ENCODE assay signal across 10 cellular contexts in the genomic region with DNA sequence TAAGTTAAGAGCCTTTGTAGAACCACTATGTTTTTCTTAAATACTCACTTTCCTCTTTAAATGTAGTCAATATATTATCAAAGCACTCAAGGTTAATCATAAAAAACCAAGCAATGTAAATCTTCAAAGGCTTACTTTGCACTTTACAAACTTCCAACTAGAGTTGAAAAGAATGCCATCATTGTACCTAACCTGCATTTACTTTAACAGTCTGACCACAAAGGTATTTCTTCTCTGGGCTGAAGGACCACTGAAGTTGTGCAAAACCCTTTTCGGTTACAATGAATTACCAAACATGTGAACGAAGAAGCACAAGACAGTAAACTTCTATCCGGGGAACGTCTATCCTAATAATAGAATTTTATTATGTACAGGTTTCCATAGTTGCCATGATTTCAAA. TPM values are rescaled to one million over a fixed set of nuclear protein-coding genes. Genes with fewer than 3 reads are reported as not detected.
DNase-seq lines count a peak whose midpoint lies in the region; ATAC-seq and TF ChIP-seq lines count a peak whose summit lies in the region.
"Had no signal": no experiment of that assay in that cellular context is flagged by ENCODE, and none has a peak within 500 bp of the region (broad histone marks: within the 10 kb centered on the region; RNA-seq: fewer than 3 reads in every experiment).

No MANE protein-coding gene starts in this region.

- H3K36me3 Mint-ChIP-seq in CD4-positive, CD25-positive, alpha-beta regulatory T cell = no peaks in the 10 kb centered on the region
- peaks cover 0 to 9% (median 0%) of the 10 kb centered on the region in 5 donors for H3K36me3 Mint-ChIP-seq in naive thymus-derived CD4-positive, alpha-beta T cell

- H3K4me1 ChIP-seq in CD4-positive, CD25-positive, alpha-beta regulatory T cell (ENCODE audit: control insufficient read depth, insufficient read depth, low read length, poor library complexity, severe bottlenecking) = peaks cover 57% of the 10 kb centered on the region
- peaks cover 21% of the 10 kb centered on the region for H3K4me1 ChIP-seq in mammary epithelial cell (ENCODE audit: insufficient read depth, low read length)
- H3K4me1 ChIP-seq in naive thymus-derived CD4-positive, alpha-beta T cell (ENCODE audit: control insufficient read depth in 2 of 2, insufficient read depth in 2 of 2, low read length in 2 of 2) = peaks cover 15 to 20% of the 10 kb centered on the region in 2 donors
- peaks cover 25 to 78% of the 10 kb centered on the region in 2 donors for H3K4me1 ChIP-seq in left lung

- peaks cover 0 to 2% (median 0%) of the 10 kb centered on the region in 7 donors for H3K9me3 Mint-ChIP-seq in CD4-positive, CD25-positive, alpha-beta regulatory T cell
- H3K9me3 Mint-ChIP-seq in naive thymus-derived CD4-positive, alpha-beta T cell = no peaks in the 10 kb centered on the region

- intact Hi-C loops in mammary epithelial cell (cut with micrococcal nuclease) (no loop called here), left lung (cut with DNase I) (loop anchor here in 1 of 2 donors (10.0 kb wide), 1 partner anchor 65 kb away; a partner anchor contains a TSS)
- intact Hi-C loops in naive thymus-derived CD4-positive, alpha-beta T cell (cut with micrococcal nuclease) = loop anchor here (5.0 kb wide), 2 partner anchors 83 to 523 kb away; a partner anchor contains a TSS

- dilution Hi-C loops in mammary epithelial cell (cut with HindIII; ENCODE audit: low sequenced_read_pairs) = no loop called here

- H2AFZ ChIP-seq in mammary epithelial cell (ENCODE audit: low read depth, low read length) = no peak overlapping the region

- WGBS in mammary epithelial cell (ENCODE audit: low coverage, missing lambda C conversion rate) = 0% methylated on average over 4 of the region's 4 CpGs

- H3K27me3 Mint-ChIP-seq in CD4-positive, CD25-positive, alpha-beta regulatory T cell = no peaks in the 10 kb centered on the region
- H3K27me3 Mint-ChIP-seq in naive thymus-derived CD4-positive, alpha-beta T cell = no peaks in the 10 kb centered on the region

- no peak for DNase-seq in CD4-positive, CD25-positive, alpha-beta regulatory T cell
- DNase-seq in LoVo (ENCODE audit: low spot score) = peak; percentile 6
- DNase-seq in mammary epithelial cell = peak; percentile 53
- DNase-seq in naive thymus-derived CD4-positive, alpha-beta T cell = no peak
- no peak for DNase-seq in DMS 273 (lab: John Stamatoyannopoulos, UW; ENCODE audit: unreplicated experiment)
- no peak for DNase-seq in left lung
- no peak for DNase-seq in foreskin melanocyte
- DNase-seq: GDM1 had no signal

- CTCF ChIA-PET in mammary epithelial cell (lab: Charles Lee; ENCODE audit: low non-redundant PET) = no interaction called here
- CTCF ChIA-PET in naive thymus-derived CD4-positive, alpha-beta T cell (lab: Charles Lee) = interaction anchor here (0.6 to 1.3 kb wide), 2 partner anchors 125 to 135 kb away, joined by 3 to 5 read pairs; no protein-coding TSS in a partner anchor

- peak overlapping the region; percentile 99 for H3K4me3 ChIP-seq in CD4-positive, CD25-positive, alpha-beta regulatory T cell (ENCODE audit: low read depth, low read length)
- H3K4me3 ChIP-seq in mammary epithelial cell (replicated peaks in 1 of 3; ENCODE audit: insufficient read depth in 1 of 3, low read depth in 2 of 3, low read length in 3 of 3) (peak overlapping the region; percentile 71 to 93 (median 80)), left lung (peak overlapping the region in 1 of 2 donors; percentile 62)
- H3K4me3 ChIP-seq in naive thymus-derived CD4-positive, alpha-beta T cell (ENCODE audit: low read length) = peak overlapping the region; percentile 86

- H3K27me3 ChIP-seq in CD4-positive, CD25-positive, alpha-beta regulatory T cell (ENCODE audit: control insufficient read depth, insufficient read depth, low read length) = no peaks in the 10 kb centered on the region
- H3K27me3 ChIP-seq in mammary epithelial cell (ENCODE audit: insufficient read depth, low read length) (no peaks in the 10 kb centered on the region), left lung (no peaks in the 10 kb centered on the region)
- H3K27me3 ChIP-seq in naive thymus-derived CD4-positive, alpha-beta T cell (ENCODE audit: control insufficient read depth in 2 of 2, insufficient read depth in 2 of 2, low read length in 2 of 2) = no peaks in the 10 kb centered on the region
- H3K27me3 ChIP-seq: SJSA1 had no signal

- TF ChIP-seq CTCF in mammary epithelial cell (conservative IDR thresholded peaks at IDR 0.05 in 1 of 2, IDR thresholded peaks at IDR 0.05 in 1 of 2; ENCODE audit: extremely low read depth in 1 of 2, insufficient read depth in 1 of 2, low read depth in 1 of 2, low read length in 2 of 2) (no peak), left lung (IDR thresholded peaks at IDR 0.05) (no peak)

- H3K79me2 ChIP-seq in mammary epithelial cell (ENCODE audit: insufficient read depth, low read length) = peaks cover 78% of the 10 kb centered on the region

- POLR2A ChIA-PET in naive thymus-derived CD4-positive, alpha-beta T cell (lab: Charles Lee) = interaction anchor here (1.2 to 6.4 kb wide), 6 partner anchors 18 to 151 kb away, joined by 3 to 61 read pairs (median 5); a partner anchor contains a TSS

- no peaks in the 10 kb centered on the region for H3K9me3 ChIP-seq in CD4-positive, CD25-positive, alpha-beta regulatory T cell (ENCODE audit: control insufficient read depth in 2 of 2, low read length in 2 of 2)
- H3K9me3 ChIP-seq in mammary epithelial cell (replicated peaks; ENCODE audit: insufficient read depth, low read length) (no peaks in the 10 kb centered on the region), left lung (no peaks in the 10 kb centered on the region)
- H3K9me3 ChIP-seq in naive thymus-derived CD4-positive, alpha-beta T cell (ENCODE audit: control insufficient read depth in 2 of 3, low read length in 3 of 3) = no peaks in the 10 kb centered on the region
- H3K9me3 ChIP-seq: SJSA1 had no signal

- no peaks in the 10 kb centered on the region for H3K36me3 ChIP-seq in CD4-positive, CD25-positive, alpha-beta regulatory T cell (ENCODE audit: control insufficient read depth, insufficient read depth, low read length)
- H3K36me3 ChIP-seq in mammary epithelial cell (ENCODE audit: insufficient read depth, low read length) (no peaks in the 10 kb centered on the region), left lung (no peaks in the 10 kb centered on the region)
- peaks cover 0 to 11% (median 0%) of the 10 kb centered on the region in 3 experiments for H3K36me3 ChIP-seq in naive thymus-derived CD4-positive, alpha-beta T cell (ENCODE audit: control insufficient read depth in 2 of 3, insufficient read depth in 3 of 3, low read length in 3 of 3)

- H3K4me1 Mint-ChIP-seq in CD4-positive, CD25-positive, alpha-beta regulatory T cell = peaks cover 35 to 63% (median 45%) of the 10 kb centered on the region in 4 donors
- H3K4me1 Mint-ChIP-seq in naive thymus-derived CD4-positive, alpha-beta T cell = peaks cover 32 to 77% (median 61%) of the 10 kb centered on the region in 7 donors

- in situ Hi-C loops in mammary epithelial cell (cut with MboI; ENCODE audit: low sequenced_read_pairs in 2 of 2) = loop anchor here in 1 of 2 donors (5.0 kb wide), 1 partner anchor 123 kb away; no protein-coding TSS in a partner anchor

- no peaks in the 10 kb centered on the region for H4K20me1 ChIP-seq in mammary epithelial cell (ENCODE audit: insufficient read depth, low read length)

- peak overlapping the region; percentile 16 to 81 (median 73) for H3K27ac Mint-ChIP-seq in CD4-positive, CD25-positive, alpha-beta regulatory T cell
- peak overlapping the region in 4 of 9 donors; percentile 3 to 77 (median 48) for H3K27ac Mint-ChIP-seq in naive thymus-derived CD4-positive, alpha-beta T cell

- peak overlapping the region; percentile 95 for H3K4me2 ChIP-seq in mammary epithelial cell (ENCODE audit: insufficient read depth, low read depth, low read length)

- no peak for ATAC-seq in CD4-positive, CD25-positive, alpha-beta regulatory T cell (ENCODE audit: low read depth in 2 of 2)
- ATAC-seq in naive thymus-derived CD4-positive, alpha-beta T cell = no peak
- no peak for ATAC-seq in left lung
- no peak for ATAC-seq in GM18502 (IDR thresholded peaks at IDR 0.05; ENCODE audit: poor library complexity, unreplicated experiment)

- BruUV-seq in mammary epithelial cell (replicated peaks; lab: Mats Ljungman, UMichigan) = no TSS peak

- peak overlapping the region; percentile 94 to 97 (median 95) for H3K4me3 Mint-ChIP-seq in CD4-positive, CD25-positive, alpha-beta regulatory T cell
- peak overlapping the region in 5 of 10 donors; percentile 85 to 96 (median 95) for H3K4me3 Mint-ChIP-seq in naive thymus-derived CD4-positive, alpha-beta T cell

- H3K9ac ChIP-seq in mammary epithelial cell (ENCODE audit: insufficient read depth, low read length) = peak overlapping the region; percentile 77

- peak overlapping the region; percentile 87 for H3K27ac ChIP-seq in CD4-positive, CD25-positive, alpha-beta regulatory T cell (ENCODE audit: insufficient read depth, low read length, poor library complexity, severe bottlenecking)
- H3K27ac ChIP-seq in mammary epithelial cell (ENCODE audit: insufficient read depth, low read depth, low read length) (peak overlapping the region; percentile 82), left lung (peak overlapping the region in 1 of 2 donors; percentile 0)
- H3K27ac ChIP-seq in naive thymus-derived CD4-positive, alpha-beta T cell (ENCODE audit: low read depth, low read length) = no peak overlapping the region
- H3K27ac ChIP-seq: SJSA1 had no signal

RNA-seq across cellular contexts. Expression of a gene that starts 3.0 kb away (rescaled TPM):
- total RNA-seq in CD4-positive, CD25-positive, alpha-beta regulatory T cell = 124 TPM
- polyA plus RNA-seq in CD4-positive, CD25-positive, alpha-beta regulatory T cell = 10 to 100 TPM; 59.6 to 81.3 (median 69.9) TPM
- total RNA-seq in mammary epithelial cell (10 to 100 TPM; 36.0 to 46.0 TPM), left lung (10 to 100 TPM; 44.2 to 51.6 TPM)
- 17.2 TPM for polyA plus RNA-seq in mammary epithelial cell
- 37.6 TPM for polyA minus RNA-seq in mammary epithelial cell
- 10 to 100 TPM; 10.1 to 66.8 (median 30.2) TPM for total RNA-seq in naive thymus-derived CD4-positive, alpha-beta T cell
- polyA plus RNA-seq in naive thymus-derived CD4-positive, alpha-beta T cell = 10 to 100 TPM; 14.1 to 16.4 TPM

Comparison
In these comparisons a context has a peak if more than half of its experiments do, and no peak if none do; other contexts are left out.
1. DNase-seq: peak in LoVo (single experiment) and mammary epithelial cell (single experiment); none in CD4-positive, CD25-positive, alpha-beta regulatory T cell (0 of 3), naive thymus-derived CD4-positive, alpha-beta T cell (0 of 9), DMS 273 (single experiment), left lung (0 of 2) and foreskin melanocyte (single experiment).